1 cellular context compared by ENCODE assay signal in genomic region chr20:55471052-55472006, GRCh38.
TF ChIP-seq lines count a peak whose summit lies in the region.

No MANE protein-coding gene starts in this region.

TF ChIP-seq in HepG2, 621 proteins besides CTCF, POLR2A, EP300 and RAD21 (continued from another document and continues in another):
- peak; percentile 37; the same call in 1 of the 2 replicates for TF ChIP-seq TFE3 (CRISPR knock-in tag; IDR thresholded peaks at IDR 0.05)
- no peak for TF ChIP-seq ELF1 (CRISPR knock-in tag; IDR thresholded peaks at IDR 0.05)
- no peak for TF ChIP-seq ZNF136 (CRISPR knock-in tag; IDR thresholded peaks at IDR 0.05; ENCODE audit: low read depth)
- no peak for TF ChIP-seq IKZF4 (CRISPR knock-in tag; IDR thresholded peaks at IDR 0.05; ENCODE audit: borderline replicate concordance, low read depth, not compliant biosample characterization)
- no peak for TF ChIP-seq ZSCAN30 (CRISPR knock-in tag; IDR thresholded peaks at IDR 0.05)
- TF ChIP-seq GABPB1 (CRISPR knock-in tag; IDR thresholded peaks at IDR 0.05): no peak; the same call in 1 of the 2 replicates
- no peak for TF ChIP-seq PRMT3 (CRISPR knock-in tag; IDR thresholded peaks at IDR 0.05; ENCODE audit: borderline replicate concordance, low read depth)
- no peak for TF ChIP-seq ADNP (CRISPR knock-in tag; IDR thresholded peaks at IDR 0.05)
- TF ChIP-seq ZFP82 (CRISPR knock-in tag; IDR thresholded peaks at IDR 0.05; ENCODE audit: borderline replicate concordance): no peak
- peak; percentile 78; the same call in 1 of the 2 replicates for TF ChIP-seq TBX2 (CRISPR knock-in tag; IDR thresholded peaks at IDR 0.05; ENCODE audit: borderline replicate concordance)
- no peak for TF ChIP-seq MLXIP (CRISPR knock-in tag; IDR thresholded peaks at IDR 0.05; ENCODE audit: borderline replicate concordance)
- TF ChIP-seq NAIF1 (CRISPR knock-in tag; IDR thresholded peaks at IDR 0.05; ENCODE audit: borderline replicate concordance): no peak
- no peak; the same call in 1 of the 2 replicates for TF ChIP-seq TFDP2 (CRISPR knock-in tag; IDR thresholded peaks at IDR 0.05)
- TF ChIP-seq CENPT (CRISPR knock-in tag; IDR thresholded peaks at IDR 0.05; ENCODE audit: low read depth): no peak
- TF ChIP-seq MIXL1 (CRISPR knock-in tag; IDR thresholded peaks at IDR 0.05): peak; percentile 96
- TF ChIP-seq ZNF24 (IDR thresholded peaks at IDR 0.05): no peak
- TF ChIP-seq ZNF160 (CRISPR knock-in tag; IDR thresholded peaks at IDR 0.05): no peak
- TF ChIP-seq RARA (CRISPR knock-in tag; IDR thresholded peaks at IDR 0.05): peak; percentile 80
- no peak for TF ChIP-seq DNMT3B (CRISPR knock-in tag; conservative IDR thresholded peaks at IDR 0.05)
- TF ChIP-seq ZNF383 (CRISPR knock-in tag; IDR thresholded peaks at IDR 0.05; ENCODE audit: borderline replicate concordance): no peak
- TF ChIP-seq HOXA9 (CRISPR knock-in tag; IDR thresholded peaks at IDR 0.05; ENCODE audit: borderline replicate concordance): 0 out of 2 replicates have a peak, but pooled peaks have one; percentile 29
- no peak for TF ChIP-seq ZNF841 (CRISPR knock-in tag; IDR thresholded peaks at IDR 0.05; ENCODE audit: borderline replicate concordance)
- TF ChIP-seq ZSCAN22 (CRISPR knock-in tag; IDR thresholded peaks at IDR 0.05): no peak; the same call in 1 of the 2 replicates
- TF ChIP-seq NFYC (CRISPR knock-in tag; IDR thresholded peaks at IDR 0.05): no peak
- TF ChIP-seq HIVEP1 (CRISPR knock-in tag; IDR thresholded peaks at IDR 0.05): no peak
- no peak for TF ChIP-seq ZNF367 (CRISPR knock-in tag; IDR thresholded peaks at IDR 0.05; ENCODE audit: borderline replicate concordance)
- TF ChIP-seq ZBTB4 (CRISPR knock-in tag; IDR thresholded peaks at IDR 0.05; ENCODE audit: borderline replicate concordance): no peak
- 0 out of 2 replicates have a peak, but pooled peaks have one; percentile 55 for TF ChIP-seq MED13 (CRISPR knock-in tag; IDR thresholded peaks at IDR 0.05)
- TF ChIP-seq REL (CRISPR knock-in tag; conservative IDR thresholded peaks at IDR 0.05): 0 out of 2 replicates have a peak, but pooled peaks have one; percentile 38
- TF ChIP-seq XRCC5 (optimal IDR thresholded peaks at IDR 0.05; ENCODE audit: low read length): no peak
- TF ChIP-seq ZNF329 (CRISPR knock-in tag; IDR thresholded peaks at IDR 0.05; ENCODE audit: low read depth): no peak
- peak; percentile 68 for TF ChIP-seq SAP130 (CRISPR knock-in tag; IDR thresholded peaks at IDR 0.05; ENCODE audit: low read depth)
- no peak for TF ChIP-seq PAF1 (CRISPR knock-in tag; IDR thresholded peaks at IDR 0.05)
- TF ChIP-seq ARID2 (CRISPR knock-in tag; IDR thresholded peaks at IDR 0.05; ENCODE audit: borderline replicate concordance): no peak
- TF ChIP-seq ZNF773 (CRISPR knock-in tag; IDR thresholded peaks at IDR 0.05; ENCODE audit: borderline replicate concordance): no peak
- TF ChIP-seq HMGXB4 (CRISPR knock-in tag; IDR thresholded peaks at IDR 0.05; ENCODE audit: borderline replicate concordance in 1 of 2, low read depth in 1 of 2): no peak
- TF ChIP-seq SPEN (CRISPR knock-in tag; IDR thresholded peaks at IDR 0.05; ENCODE audit: low read depth): no peak
- peak; percentile 86; the same call in 1 of the 2 replicates for TF ChIP-seq JUNB (CRISPR knock-in tag; IDR thresholded peaks at IDR 0.05; ENCODE audit: borderline replicate concordance)
- no peak for TF ChIP-seq SYNCRIP (IDR thresholded peaks at IDR 0.05; ENCODE audit: insufficient read depth, low read depth, low read length)
- peak; percentile 30; the same call in 1 of the 2 replicates for TF ChIP-seq MYPOP (CRISPR knock-in tag; IDR thresholded peaks at IDR 0.05)
- no peak for TF ChIP-seq ZNF747 (CRISPR knock-in tag; IDR thresholded peaks at IDR 0.05; ENCODE audit: borderline replicate concordance)
- 0 out of 2 replicates have a peak, but pooled peaks have one; percentile 50 for TF ChIP-seq MIER3 (CRISPR knock-in tag; IDR thresholded peaks at IDR 0.05; ENCODE audit: borderline replicate concordance)
- no peak for TF ChIP-seq ZNF652 (CRISPR knock-in tag; IDR thresholded peaks at IDR 0.05; ENCODE audit: borderline replicate concordance, low read depth)
- TF ChIP-seq EED (CRISPR knock-in tag; IDR thresholded peaks at IDR 0.05): no peak
- no peak for TF ChIP-seq ZBTB8A (CRISPR knock-in tag; IDR thresholded peaks at IDR 0.05; ENCODE audit: borderline replicate concordance, low read depth)
- no peak for TF ChIP-seq SRF (IDR thresholded peaks at IDR 0.05; ENCODE audit: low read depth, low read length)
- TF ChIP-seq ZNF274 (CRISPR knock-in tag; IDR thresholded peaks at IDR 0.05): no peak
- 0 out of 2 replicates have a peak, but pooled peaks have one; percentile 36 for TF ChIP-seq ZFP90 (CRISPR knock-in tag; IDR thresholded peaks at IDR 0.05; ENCODE audit: borderline replicate concordance)
- TF ChIP-seq MYNN (CRISPR knock-in tag; IDR thresholded peaks at IDR 0.05; ENCODE audit: low read depth): no peak
- peak; percentile 76 for TF ChIP-seq THAP11 (CRISPR knock-in tag; IDR thresholded peaks at IDR 0.05)
- TF ChIP-seq PAX8 (CRISPR knock-in tag; IDR thresholded peaks at IDR 0.05; ENCODE audit: borderline replicate concordance): no peak
- peak; percentile 63; the same call in 1 of the 2 replicates for TF ChIP-seq FOSL1 (CRISPR knock-in tag; IDR thresholded peaks at IDR 0.05; ENCODE audit: borderline replicate concordance)
- TF ChIP-seq ZNF792 (CRISPR knock-in tag; IDR thresholded peaks at IDR 0.05): 0 out of 2 replicates have a peak, but pooled peaks have one; percentile 18
- no peak for TF ChIP-seq ZNF576 (CRISPR knock-in tag; IDR thresholded peaks at IDR 0.05)
- no peak for TF ChIP-seq ZNF660 (CRISPR knock-in tag; IDR thresholded peaks at IDR 0.05; ENCODE audit: borderline replicate concordance, low read depth)
- no peak for TF ChIP-seq RBAK (CRISPR knock-in tag; IDR thresholded peaks at IDR 0.05)
- TF ChIP-seq TBP (CRISPR knock-in tag; IDR thresholded peaks at IDR 0.05): no peak
- no peak for TF ChIP-seq ZFP91 (CRISPR knock-in tag; IDR thresholded peaks at IDR 0.05; ENCODE audit: borderline replicate concordance)
- no peak for TF ChIP-seq SRY (CRISPR knock-in tag; IDR thresholded peaks at IDR 0.05)
- no peak for TF ChIP-seq ZNF749 (CRISPR knock-in tag; IDR thresholded peaks at IDR 0.05; ENCODE audit: borderline replicate concordance)
- peak; percentile 90 for TF ChIP-seq PPARG (CRISPR knock-in tag; conservative IDR thresholded peaks at IDR 0.05)
- no peak for TF ChIP-seq ATM (IDR thresholded peaks at IDR 0.05; ENCODE audit: borderline replicate concordance)
- 0 out of 2 replicates have a peak, but pooled peaks have one; percentile 37 for TF ChIP-seq YEATS4 (CRISPR knock-in tag; IDR thresholded peaks at IDR 0.05; ENCODE audit: borderline replicate concordance)
- peak; percentile 78 for TF ChIP-seq GFI1 (CRISPR knock-in tag; IDR thresholded peaks at IDR 0.05; ENCODE audit: borderline replicate concordance)
- no peak for TF ChIP-seq KLF6 (CRISPR knock-in tag; IDR thresholded peaks at IDR 0.05)
